ENCODE assay signal across 27 cellular contexts in the genomic region with DNA sequence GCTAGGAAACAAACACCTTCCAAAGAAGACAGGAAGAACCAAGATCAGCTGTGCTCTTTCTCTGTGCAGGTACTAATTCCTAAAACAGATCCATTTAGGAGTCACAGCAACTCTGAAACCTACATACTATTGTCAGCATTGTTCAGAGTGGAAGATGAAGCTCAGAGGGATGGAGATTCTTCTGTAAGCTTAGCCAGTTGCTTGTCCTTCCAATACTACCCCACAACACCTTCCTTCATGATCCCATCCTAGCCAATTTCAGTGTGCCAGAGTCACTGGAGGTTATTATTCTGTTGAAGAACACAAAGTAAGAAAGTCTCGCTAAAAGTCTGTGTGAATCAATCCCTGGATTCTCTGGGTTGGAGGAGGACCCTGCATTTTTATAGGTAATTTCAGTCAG. TPM values are rescaled to one million over a fixed set of nuclear protein-coding genes. Genes with fewer than 3 reads are reported as not detected.
DNase-seq lines count a peak whose midpoint lies in the region; ATAC-seq, FAIRE-seq and TF ChIP-seq lines count a peak whose summit lies in the region.
"Had no signal": no experiment of that assay in that cellular context is flagged by ENCODE, and none has a peak within 500 bp of the region (broad histone marks: within the 10 kb centered on the region; RNA-seq: fewer than 3 reads in every experiment).

No MANE protein-coding gene starts in this region.

- no peak overlapping the region for H3K4me2 ChIP-seq in keratinocyte (ENCODE audit: control insufficient read depth, extremely low read depth, insufficient read depth, low read depth, low read length)
- H3K4me2 ChIP-seq: hepatocyte, neural progenitor cell had no signal

- H3K36me3 ChIP-seq in heart left ventricle: no peaks in the 10 kb centered on the region
- H3K36me3 ChIP-seq in SJSA1: peaks cover 3% of the 10 kb centered on the region; the same call in 1 of the 2 replicates
- no peaks in the 10 kb centered on the region for H3K36me3 ChIP-seq in keratinocyte (ENCODE audit: control insufficient read depth in 2 of 2, extremely low read depth in 1 of 2, insufficient read depth in 2 of 2, low read length in 2 of 2)
- H3K36me3 ChIP-seq: neural progenitor cell had no signal

- H3K4me1 ChIP-seq in heart left ventricle (peaks cover 0 to 12% (median 0%) of the 10 kb centered on the region in 12 donors), SJSA1 (replicated peaks) (peaks cover 33% of the 10 kb centered on the region), keratinocyte (ENCODE audit: control insufficient read depth, extremely low read depth, insufficient read depth, low read length) (peaks cover 5% of the 10 kb centered on the region)

- no peak overlapping the region for H3K9ac ChIP-seq in keratinocyte (ENCODE audit: control insufficient read depth, extremely low read depth, insufficient read depth, low read length)
- H3K9ac ChIP-seq: neural progenitor cell had no signal

- H3K4me3 ChIP-seq in heart left ventricle (no peak overlapping the region), SJSA1 (no peak overlapping the region), keratinocyte (ENCODE audit: control insufficient read depth in 2 of 3, extremely low read depth in 1 of 3, insufficient read depth in 2 of 3, low read depth in 1 of 3, low read length in 3 of 3) (no peak overlapping the region)
- H3K4me3 ChIP-seq: hepatocyte, neural progenitor cell, skin epidermis had no signal

- intact Hi-C loops in heart left ventricle (cut with DNase I) (loop anchor here in 2 of 10 donors (5.0 to 10.0 kb wide), 2 partner anchors 87 to 180 kb away; no protein-coding TSS in a partner anchor), cardiac septum (cut with DNase I) (no loop called here)

- peaks cover 0 to 55% (median 18%) of the 10 kb centered on the region in 9 donors for H3K27me3 ChIP-seq in heart left ventricle
- H3K27me3 ChIP-seq in SJSA1 (replicated peaks): no peaks in the 10 kb centered on the region
- H3K27me3 ChIP-seq in keratinocyte (ENCODE audit: control insufficient read depth, extremely low read depth, insufficient read depth, low read length): no peaks in the 10 kb centered on the region

- no peak for TF ChIP-seq CTCF in heart left ventricle (IDR thresholded peaks at IDR 0.05)
- TF ChIP-seq CTCF in keratinocyte (optimal IDR thresholded peaks at IDR 0.05 in 1 of 3, IDR thresholded peaks at IDR 0.05 in 1 of 3, conservative IDR thresholded peaks at IDR 0.05 in 1 of 3; ENCODE audit: extremely low read depth in 1 of 3, insufficient read depth in 2 of 3, low read length in 3 of 3): no peak

- peak overlapping the region; percentile 20 for H2AFZ ChIP-seq in keratinocyte (ENCODE audit: control insufficient read depth, low read length)
- H2AFZ ChIP-seq: hepatocyte, neural progenitor cell had no signal

- no peak for TF ChIP-seq POLR2A in heart left ventricle (IDR thresholded peaks at IDR 0.05)

- DNase-seq in heart left ventricle (no peak), cardiac septum (ENCODE audit: low spot score) (no peak), SJSA1 (ENCODE audit: low read depth in 1 of 2, low spot score in 2 of 2) (no peak), keratinocyte (ENCODE audit: low read depth, low spot score) (no peak), superior temporal gyrus (ENCODE audit: extremely low spot score) (peak; percentile 57), cerebellar nuclear complex (lab: John Stamatoyannopoulos, UW) (no peak), NCI-H1092 treated with DMSO at 0.1 percent for 48 hours (lab: John Stamatoyannopoulos, UW) (no peak), NCI-H1048 (lab: John Stamatoyannopoulos, UW) (no peak)
- DNase-seq: ACHN; aorta; COR-L47; DMS79; immature natural killer cell; KBM-7; NCI-H510A; posterior cingulate gyrus; RPMI8226; stimulated activated CD4-positive, alpha-beta T cell treated with anti-CD3 and anti-CD28 coated beads, Interleukin-2, amount 100 ng/mL, for 24 hours; T1000 had no signal

- no peaks in the 10 kb centered on the region for H4K20me1 ChIP-seq in keratinocyte (ENCODE audit: control insufficient read depth, extremely low read depth, insufficient read depth, low read length)

- no peak for FAIRE-seq in keratinocyte (lab: Jason Lieb, UNC)
- FAIRE-seq: GM18507, H1 had no signal

- 73 to 89% (median 85%) methylated on average over 1 of the region's 1 CpG for WGBS in heart left ventricle, 4 donors

- dilution Hi-C loops in keratinocyte (cut with MboI; ENCODE audit: extremely low pct_ligation_motif_present, low sequenced_read_pairs): no loop called here

- H3K9me3 ChIP-seq in heart left ventricle: peaks cover 0 to 3% (median 0%) of the 10 kb centered on the region in 12 donors
- H3K9me3 ChIP-seq in SJSA1 (replicated peaks): 0 out of 2 replicates have a peak, but pooled peaks cover 3% of the 10 kb centered on the region
- no peaks in the 10 kb centered on the region for H3K9me3 ChIP-seq in keratinocyte (ENCODE audit: control insufficient read depth, low read depth, low read length)

- H3K9me1 ChIP-seq in keratinocyte (ENCODE audit: control insufficient read depth, extremely low read depth, insufficient read depth, low read length): no peaks in the 10 kb centered on the region

- ATAC-seq in heart left ventricle: no peak

- H3K27ac ChIP-seq in heart left ventricle (peak overlapping the region in 8 of 12 donors; percentile 3 to 93 (median 90)), SJSA1 (peak overlapping the region; percentile 85), keratinocyte (ENCODE audit: control insufficient read depth, insufficient read depth, low read length) (no peak overlapping the region)
- H3K27ac ChIP-seq: hepatocyte, neural progenitor cell, skin epidermis had no signal

- peaks cover 3% of the 10 kb centered on the region for H3K79me2 ChIP-seq in keratinocyte (ENCODE audit: control insufficient read depth, insufficient read depth, low read length)
- H3K79me2 ChIP-seq: hepatocyte had no signal

RNA-seq across cellular contexts. Expression of a gene that starts 2.3 kb away (rescaled TPM):
- total RNA-seq in heart left ventricle (10 to 100 TPM; 29.3 to 59.7 (median 51.5) TPM), cardiac septum (35.1 TPM)
- polyA plus RNA-seq in heart left ventricle (10 to 100 TPM; 53.0 to 54.0 TPM), keratinocyte (15.0 to 17.2 TPM (median 15.9 TPM) in 3 replicates)
- total RNA-seq in SJSA1 (2014; rRNA removed; shearing (Covaris generic)): 41.7 and 51.3 TPM in 2 replicates
- polyA plus RNA-seq in keratinocyte (2011; ENCODE audit: low read depth): 1.9 TPM
- polyA plus RNA-seq in keratinocyte (2011; cell fraction: cytosol; rRNA removed): 18.2 and 37.1 TPM in 2 replicates
- polyA plus RNA-seq in keratinocyte (2011; cell fraction: nucleus; rRNA removed): 7.5 and 12.2 TPM in 2 replicates
- 1.4 and 12.4 TPM in 2 replicates for polyA plus RNA-seq in keratinocyte (2012; ENCODE audit: low replicate concordance)
- polyA minus RNA-seq in keratinocyte: 2.9 to 9.1 TPM (median 6.4 TPM) in 3 replicates
- polyA minus RNA-seq in keratinocyte (2011; cell fraction: cytosol; rRNA and poly(A)+ RNA removed): 7.3 TPM
- 2.0 and 2.9 TPM in 2 replicates for polyA minus RNA-seq in keratinocyte (2011; cell fraction: nucleus; rRNA and poly(A)+ RNA removed)
- total RNA-seq: aorta, HT-29, lower leg skin, ureter had no signal
- polyA plus RNA-seq: immature natural killer cell had no signal
